Comparison of ENCODE assay signal across 8 cellular contexts in genomic region chr12:80763874-80764273, GRCh38. TPM values are rescaled to one million over a fixed set of nuclear protein-coding genes. Genes with fewer than 3 reads are reported as not detected.
A peak's percentile ranks its signal among the peaks of the same experiment; 100 is the strongest.
DNase-seq lines count a peak whose midpoint lies in the region; ATAC-seq, FAIRE-seq and TF ChIP-seq lines count a peak whose summit lies in the region.

No MANE protein-coding gene starts in this region.

- H3K27me3 ChIP-seq in cardiac muscle cell, result no peaks in the 10 kb centered on the region

- H3K9me3 ChIP-seq in cardiac muscle cell (ENCODE audit: low read depth), result no peaks in the 10 kb centered on the region
- no peaks in the 10 kb centered on the region for H3K9me3 ChIP-seq in kidney (ENCODE audit: control insufficient read depth in 1 of 2, low read length in 2 of 2)

- H3K4me3 ChIP-seq in cardiac muscle cell, result no peak overlapping the region
- no peak overlapping the region for H3K4me3 ChIP-seq in kidney (ENCODE audit: low read length in 2 of 2)

- H3K4me1 Mint-ChIP-seq in activated T-cell treated with anti-CD3 and anti-CD28 coated beads, Interleukin-2, amount 50 U/mL, for 24 hours (ENCODE audit: low read depth), result no peaks in the 10 kb centered on the region

- ATAC-seq in Right ventricle myocardium superior (ENCODE audit: poor library complexity), result no peak
- no peak for ATAC-seq in GM18858 (IDR thresholded peaks at IDR 0.05; ENCODE audit: unreplicated experiment)

- no peaks in the 10 kb centered on the region for H3K27me3 Mint-ChIP-seq in activated T-cell treated with anti-CD3 and anti-CD28 coated beads, Interleukin-2, amount 50 U/mL, for 24 hours

- TF ChIP-seq CTCF in cardiac muscle cell (IDR thresholded peaks at IDR 0.05; ENCODE audit: low read depth, low read length) (peak; percentile 58), VCaP (conservative IDR thresholded peaks at IDR 0.05) (peak; percentile 79), kidney (IDR thresholded peaks at IDR 0.05; ENCODE audit: borderline replicate concordance, extremely low read depth, insufficient read depth) (peak; percentile 23)

- FAIRE-seq in kidney (lab: Jason Lieb, UNC), result peak; percentile 86

- peaks cover 4% of the 10 kb centered on the region for H3K9me3 Mint-ChIP-seq in activated T-cell treated with anti-CD3 and anti-CD28 coated beads, Interleukin-2, amount 50 U/mL, for 24 hours

- H3K9ac ChIP-seq in kidney (ENCODE audit: low read length in 2 of 2), result no peak overlapping the region

- H3K36me3 ChIP-seq in cardiac muscle cell, result no peaks in the 10 kb centered on the region
- no peaks in the 10 kb centered on the region for H3K36me3 ChIP-seq in kidney (ENCODE audit: control insufficient read depth in 1 of 2, insufficient read depth in 2 of 2, low read length in 2 of 2)

- no peak overlapping the region for H3K4me3 Mint-ChIP-seq in activated T-cell treated with anti-CD3 and anti-CD28 coated beads, Interleukin-2, amount 50 U/mL, for 24 hours

- DNase-seq in cardiac muscle cell (ENCODE audit: low read depth in 1 of 2, low spot score in 1 of 2) (peak; percentile 61 to 73), Right ventricle myocardium superior (no peak), NAMALWA (ENCODE audit: low spot score) (peak; percentile 78), kidney (no peak), 8988T (no peak)
- DNase-seq in activated T-cell treated with anti-CD3 and anti-CD28 coated beads, Interleukin-2, amount 50 U/mL, for 24 hours, result no peak

- H3K27ac ChIP-seq in cardiac muscle cell (no peak overlapping the region), VCaP (no peak overlapping the region), kidney (ENCODE audit: low read depth in 2 of 2, low read length in 2 of 2) (no peak overlapping the region)

- intact Hi-C loops in Right ventricle myocardium superior (cut with DNase I), result loop anchor here (10.0 kb wide), 2 partner anchors 289 to 349 kb away; no protein-coding TSS in a partner anchor
- intact Hi-C loops in kidney (cut with DNase I), result no loop called here

- no peaks in the 10 kb centered on the region for H3K4me1 ChIP-seq in cardiac muscle cell (ENCODE audit: low read depth)
- no peaks in the 10 kb centered on the region for H3K4me1 ChIP-seq in kidney (ENCODE audit: control insufficient read depth in 1 of 2, insufficient read depth in 1 of 2, low read depth in 1 of 2, low read length in 2 of 2)

- no peaks in the 10 kb centered on the region for H3K36me3 Mint-ChIP-seq in activated T-cell treated with anti-CD3 and anti-CD28 coated beads, Interleukin-2, amount 50 U/mL, for 24 hours (ENCODE audit: low read depth)

- H3K27ac Mint-ChIP-seq in activated T-cell treated with anti-CD3 and anti-CD28 coated beads, Interleukin-2, amount 50 U/mL, for 24 hours, result no peak overlapping the region

RNA-seq across cellular contexts. Expression of gene MYF5, which starts 47.2 kb away (rescaled TPM):
- total RNA-seq in cardiac muscle cell (not detected in 2 replicates), Right ventricle myocardium superior (not detected), kidney (not detected)
- polyA plus RNA-seq in cardiac muscle cell (not detected in 2 replicates), kidney (ENCODE audit: insufficient read depth, low read depth, low replicate concordance) (not detected)

RNA-seq across cellular contexts. Expression of gene MYF6, which starts 56.4 kb away (rescaled TPM):
- total RNA-seq in cardiac muscle cell, result not detected in 2 replicates
- polyA plus RNA-seq in cardiac muscle cell, result not detected in 2 replicates
- not detected for total RNA-seq in Right ventricle myocardium superior
- total RNA-seq in kidney, result not detected
- not detected for polyA plus RNA-seq in kidney (ENCODE audit: insufficient read depth, low read depth, low replicate concordance)

Comparison
In these comparisons a context has a peak if more than half of its experiments do, and no peak if none do; other contexts are left out.
1. DNase-seq: peak in cardiac muscle cell (2 of 2) and NAMALWA (single experiment); none in Right ventricle myocardium superior (single experiment), kidney (single experiment), activated T-cell treated with anti-CD3 and anti-CD28 coated beads, Interleukin-2, amount 50 U/mL, for 24 hours (single experiment) and 8988T (single experiment).
2. CTCF ChIP-seq: peak in every context shown above with its lines; median percentile 79 in VCaP; 58 in cardiac muscle cell; 23 in kidney.